ENCODE assay signal across 17 cellular contexts in genomic region chr2:241666627-241667400, GRCh38. TPM values are rescaled to one million over a fixed set of nuclear protein-coding genes. Genes with fewer than 3 reads are reported as not detected.
DNase-seq lines count a peak whose midpoint lies in the region; ATAC-seq and TF ChIP-seq lines count a peak whose summit lies in the region.
"Had no signal": no experiment of that assay in that cellular context is flagged by ENCODE, and none has a peak within 500 bp of the region (broad histone marks: within the 10 kb centered on the region; RNA-seq: fewer than 3 reads in every experiment).

No MANE protein-coding gene starts in this region.

- DNase-seq in ecto neural progenitor cell (ENCODE audit: low spot score) (peak; percentile 74), progenitor cell of endocrine pancreas (ENCODE audit: low spot score, unreplicated experiment) (peak; percentile 34)
- DNase-seq in stimulated activated naive CD8-positive, alpha-beta T cell treated with anti-CD3 and anti-CD28 coated beads, Interleukin-15, amount 100 ng/mL, for 72 hours, result no peak
- no peak for DNase-seq in naive thymus-derived CD4-positive, alpha-beta T cell
- DNase-seq: activated B cell treated with CpG ODN at 0.5 μM for 24 hours; activated naive CD4-positive, alpha-beta T cell treated with anti-CD3 and anti-CD28 coated beads, Interleukin-2, amount 10 ng/mL, durations not matched to agents 7 days and 5 days; DND-41; esophagus squamous epithelium; NCI-H510A; OCI-M1; T-cell had no signal

- H3K4me1 ChIP-seq in naive thymus-derived CD4-positive, alpha-beta T cell (ENCODE audit: control insufficient read depth in 2 of 2, insufficient read depth in 2 of 2, low read length in 2 of 2), result no peaks in the 10 kb centered on the region

- H3K27me3 ChIP-seq in naive thymus-derived CD4-positive, alpha-beta T cell (ENCODE audit: control insufficient read depth in 2 of 2, insufficient read depth in 2 of 2, low read length in 2 of 2), result no peaks in the 10 kb centered on the region
- H3K27me3 ChIP-seq: esophagus squamous epithelium had no signal

- ATAC-seq in SK-N-SH treated with all-trans-retinoic acid at 6 μM for 48 hours, result peak; percentile 71
- no peak for ATAC-seq in stimulated activated naive CD8-positive, alpha-beta T cell treated with anti-CD3 and anti-CD28 coated beads, Interleukin-15, amount 100 ng/mL, for 72 hours
- no peak for ATAC-seq in naive thymus-derived CD4-positive, alpha-beta T cell
- ATAC-seq in GM19035 (IDR thresholded peaks at IDR 0.05; ENCODE audit: unreplicated experiment), result no peak
- ATAC-seq: T-cell had no signal

- no peak overlapping the region for H3K4me3 Mint-ChIP-seq in progenitor cell of endocrine pancreas (ENCODE audit: low read depth)
- no peak overlapping the region for H3K4me3 Mint-ChIP-seq in stimulated activated naive CD8-positive, alpha-beta T cell treated with anti-CD3 and anti-CD28 coated beads, Interleukin-15, amount 100 ng/mL, for 72 hours
- no peak overlapping the region for H3K4me3 Mint-ChIP-seq in naive thymus-derived CD4-positive, alpha-beta T cell
- H3K4me3 Mint-ChIP-seq: activated B cell treated with CpG ODN at 0.5 μM for 24 hours; activated naive CD4-positive, alpha-beta T cell treated with anti-CD3 and anti-CD28 coated beads, Interleukin-2, amount 10 ng/mL, durations not matched to agents 7 days and 5 days; CD14-positive monocyte; stimulated activated naive CD8-positive, alpha-beta T cell treated with anti-CD3 and anti-CD28 coated beads, Interleukin-15, Interleukin-2, amounts not matched to agents 100 ng/mL and 50 ng/mL, for 24 hours; T-cell had no signal

- no peaks in the 10 kb centered on the region for H3K27me3 Mint-ChIP-seq in progenitor cell of endocrine pancreas
- no peaks in the 10 kb centered on the region for H3K27me3 Mint-ChIP-seq in stimulated activated naive CD8-positive, alpha-beta T cell treated with anti-CD3 and anti-CD28 coated beads, Interleukin-15, amount 100 ng/mL, for 72 hours
- H3K27me3 Mint-ChIP-seq in naive thymus-derived CD4-positive, alpha-beta T cell, result no peaks in the 10 kb centered on the region
- H3K27me3 Mint-ChIP-seq: activated B cell treated with CpG ODN at 0.5 μM for 24 hours; activated naive CD4-positive, alpha-beta T cell treated with anti-CD3 and anti-CD28 coated beads, Interleukin-2, amount 10 ng/mL, durations not matched to agents 7 days and 5 days; stimulated activated naive CD8-positive, alpha-beta T cell treated with anti-CD3 and anti-CD28 coated beads, Interleukin-15, Interleukin-2, amounts not matched to agents 100 ng/mL and 50 ng/mL, for 24 hours; T-cell had no signal

- H3K36me3 ChIP-seq in naive thymus-derived CD4-positive, alpha-beta T cell (ENCODE audit: control insufficient read depth in 2 of 3, insufficient read depth in 3 of 3, low read length in 3 of 3), result peaks cover 0 to 54% (median 5%) of the 10 kb centered on the region in 3 experiments

- peaks cover 12% of the 10 kb centered on the region for H3K36me3 Mint-ChIP-seq in progenitor cell of endocrine pancreas (ENCODE audit: insufficient read depth)
- peaks cover 0 to 46% (median 4%) of the 10 kb centered on the region in 5 donors for H3K36me3 Mint-ChIP-seq in naive thymus-derived CD4-positive, alpha-beta T cell

- peak overlapping the region; percentile 74 for H3K27ac Mint-ChIP-seq in progenitor cell of endocrine pancreas
- H3K27ac Mint-ChIP-seq in stimulated activated naive CD8-positive, alpha-beta T cell treated with anti-CD3 and anti-CD28 coated beads, Interleukin-15, amount 100 ng/mL, for 72 hours, result peak overlapping the region in 1 of 2 donors; percentile 19
- H3K27ac Mint-ChIP-seq in naive thymus-derived CD4-positive, alpha-beta T cell, result no peak overlapping the region
- H3K27ac Mint-ChIP-seq: activated B cell treated with CpG ODN at 0.5 μM for 24 hours; activated naive CD4-positive, alpha-beta T cell treated with anti-CD3 and anti-CD28 coated beads, Interleukin-2, amount 10 ng/mL, durations not matched to agents 7 days and 5 days; stimulated activated naive CD8-positive, alpha-beta T cell treated with anti-CD3 and anti-CD28 coated beads, Interleukin-15, Interleukin-2, amounts not matched to agents 100 ng/mL and 50 ng/mL, for 24 hours; T-cell had no signal

- CTCF ChIA-PET in naive thymus-derived CD4-positive, alpha-beta T cell (lab: Charles Lee), result no interaction called here

- no peak overlapping the region for H3K27ac ChIP-seq in naive thymus-derived CD4-positive, alpha-beta T cell (ENCODE audit: low read depth, low read length)
- H3K27ac ChIP-seq: esophagus squamous epithelium, skin epidermis had no signal

- POLR2A ChIA-PET in naive thymus-derived CD4-positive, alpha-beta T cell (lab: Charles Lee), result no interaction called here

- no peak overlapping the region for H3K4me3 ChIP-seq in naive thymus-derived CD4-positive, alpha-beta T cell (ENCODE audit: low read length)
- H3K4me3 ChIP-seq: esophagus squamous epithelium, lung, skin epidermis had no signal

- intact Hi-C loops in naive thymus-derived CD4-positive, alpha-beta T cell (cut with micrococcal nuclease), result no loop called here

- H3K9me3 ChIP-seq in naive thymus-derived CD4-positive, alpha-beta T cell (ENCODE audit: control insufficient read depth in 2 of 3, low read length in 3 of 3), result no peaks in the 10 kb centered on the region
- H3K9me3 ChIP-seq: esophagus squamous epithelium had no signal

- no peaks in the 10 kb centered on the region for H3K9me3 Mint-ChIP-seq in progenitor cell of endocrine pancreas (ENCODE audit: low read depth)
- no peaks in the 10 kb centered on the region for H3K9me3 Mint-ChIP-seq in stimulated activated naive CD8-positive, alpha-beta T cell treated with anti-CD3 and anti-CD28 coated beads, Interleukin-15, amount 100 ng/mL, for 72 hours
- peaks cover 0 to 2% (median 0%) of the 10 kb centered on the region in 11 donors for H3K9me3 Mint-ChIP-seq in naive thymus-derived CD4-positive, alpha-beta T cell
- H3K9me3 Mint-ChIP-seq: activated B cell treated with CpG ODN at 0.5 μM for 24 hours; activated naive CD4-positive, alpha-beta T cell treated with anti-CD3 and anti-CD28 coated beads, Interleukin-2, amount 10 ng/mL, durations not matched to agents 7 days and 5 days; CD14-positive monocyte; stimulated activated naive CD8-positive, alpha-beta T cell treated with anti-CD3 and anti-CD28 coated beads, Interleukin-15, Interleukin-2, amounts not matched to agents 100 ng/mL and 50 ng/mL, for 24 hours; T-cell had no signal

- no peak for TF ChIP-seq CTCF in progenitor cell of endocrine pancreas (IDR thresholded peaks at IDR 0.05; ENCODE audit: unreplicated experiment)

- peaks cover 14% of the 10 kb centered on the region for H3K4me1 Mint-ChIP-seq in progenitor cell of endocrine pancreas (ENCODE audit: low read depth)
- H3K4me1 Mint-ChIP-seq in stimulated activated naive CD8-positive, alpha-beta T cell treated with anti-CD3 and anti-CD28 coated beads, Interleukin-15, amount 100 ng/mL, for 72 hours, result peaks cover 16% of the 10 kb centered on the region
- H3K4me1 Mint-ChIP-seq in naive thymus-derived CD4-positive, alpha-beta T cell, result peaks cover 0 to 6% (median 3%) of the 10 kb centered on the region in 7 donors
- H3K4me1 Mint-ChIP-seq: activated B cell treated with CpG ODN at 0.5 μM for 24 hours, CD14-positive monocyte had no signal

TF ChIP-seq in SK-N-SH treated with all-trans-retinoic acid at 6 μM for 48 hours, 23 proteins besides CTCF, POLR2A, EP300 and RAD21 (continues in another document):
- TF ChIP-seq ISL1 (CRISPR knock-in tag; IDR thresholded peaks at IDR 0.05) (no peak), ZFP30 (CRISPR knock-in tag; IDR thresholded peaks at IDR 0.05) (no peak), ZFP3 (CRISPR knock-in tag; IDR thresholded peaks at IDR 0.05) (peak; percentile 52; the same call in 1 of the 2 replicates), ESRRG (CRISPR knock-in tag; IDR thresholded peaks at IDR 0.05) (no peak), GLIS3 (CRISPR knock-in tag; IDR thresholded peaks at IDR 0.05) (no peak), ZNF565 (CRISPR knock-in tag; conservative IDR thresholded peaks at IDR 0.05; ENCODE audit: low read depth) (0 out of 2 replicates have a peak, but pooled peaks have one; percentile 55), ZC3H10 (CRISPR knock-in tag; IDR thresholded peaks at IDR 0.05) (no peak), CSDC2 (CRISPR knock-in tag; IDR thresholded peaks at IDR 0.05) (no peak), CSRNP3 (CRISPR knock-in tag; IDR thresholded peaks at IDR 0.05) (no peak), TOX (CRISPR knock-in tag; IDR thresholded peaks at IDR 0.05; ENCODE audit: borderline replicate concordance) (no peak), TCF4 (CRISPR knock-in tag; IDR thresholded peaks at IDR 0.05; ENCODE audit: borderline replicate concordance) (no peak)

RNA-seq across cellular contexts. Expression of gene DTYMK, which starts 19.8 kb away (rescaled TPM):
- total RNA-seq in progenitor cell of endocrine pancreas, result 51.4 and 54.4 TPM in 2 replicates
- 10 to 100 TPM; 12.0 to 65.7 (median 17.0) TPM for total RNA-seq in naive thymus-derived CD4-positive, alpha-beta T cell
- 10 to 100 TPM; 34.9 to 45.7 TPM for polyA plus RNA-seq in naive thymus-derived CD4-positive, alpha-beta T cell

RNA-seq across cellular contexts. Expression of gene ATG4B, which starts 29.3 kb away (rescaled TPM):
- 142 and 143 TPM in 2 replicates for total RNA-seq in progenitor cell of endocrine pancreas
- 100 to 1,000 TPM in 2 of 5 experiments, 10 to 100 TPM in 3; 87.2 to 131 (median 95.0) TPM for total RNA-seq in naive thymus-derived CD4-positive, alpha-beta T cell
- polyA plus RNA-seq in naive thymus-derived CD4-positive, alpha-beta T cell, result 10 to 100 TPM; 49.7 to 59.2 TPM

RNA-seq across cellular contexts. Expression of gene THAP4, which starts 29.9 kb away (rescaled TPM):
- 55.8 and 61.0 TPM in 2 replicates for total RNA-seq in progenitor cell of endocrine pancreas
- total RNA-seq in naive thymus-derived CD4-positive, alpha-beta T cell, result 10 to 100 TPM; 26.4 to 34.8 (median 28.1) TPM
- polyA plus RNA-seq in naive thymus-derived CD4-positive, alpha-beta T cell, result 10 to 100 TPM; 30.8 to 56.2 TPM

RNA-seq across cellular contexts. Expression of gene ING5, which starts 35.0 kb away (rescaled TPM):
- total RNA-seq in progenitor cell of endocrine pancreas, result 57.8 and 65.9 TPM in 2 replicates
- total RNA-seq in naive thymus-derived CD4-positive, alpha-beta T cell, result 100 to 1,000 TPM in 1 of 5 experiments, 10 to 100 TPM in 4; 37.5 to 102 (median 65.4) TPM
- polyA plus RNA-seq in naive thymus-derived CD4-positive, alpha-beta T cell, result 10 to 100 TPM; 22.3 to 38.7 TPM

Comparison
In these comparisons a context has a peak if more than half of its experiments do, and no peak if none do; other contexts are left out.
1. DNase-seq: peak in ecto neural progenitor cell (single experiment) and progenitor cell of endocrine pancreas (single experiment); none in stimulated activated naive CD8-positive, alpha-beta T cell treated with anti-CD3 and anti-CD28 coated beads, Interleukin-15, amount 100 ng/mL, for 72 hours (0 of 2) and naive thymus-derived CD4-positive, alpha-beta T cell (0 of 9).